1 cellular context compared by ENCODE assay signal in the genomic region with DNA sequence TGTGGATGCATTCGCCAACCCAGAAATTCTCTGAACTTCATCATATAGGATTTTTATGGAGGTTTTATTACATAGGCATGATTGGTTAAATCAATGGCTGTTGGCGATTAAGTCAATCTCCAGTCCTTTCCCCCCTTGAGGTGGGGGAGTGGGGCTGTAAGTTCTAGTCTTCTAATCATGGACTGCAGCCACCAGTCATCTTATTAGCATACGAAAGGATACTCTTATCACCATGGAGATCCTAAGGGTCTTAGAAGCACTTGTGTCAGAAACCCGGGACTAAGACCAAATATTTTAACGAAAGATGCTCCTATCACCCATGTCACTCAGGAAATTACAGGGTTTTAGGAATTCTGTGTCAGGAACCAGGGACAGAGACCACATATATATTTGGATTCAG.
TF ChIP-seq lines count a peak whose summit lies in the region.

No MANE protein-coding gene starts in this region.

TF ChIP-seq in GM23338, 12 proteins besides CTCF, POLR2A, EP300 and RAD21:
- TF ChIP-seq, protein P1, sequence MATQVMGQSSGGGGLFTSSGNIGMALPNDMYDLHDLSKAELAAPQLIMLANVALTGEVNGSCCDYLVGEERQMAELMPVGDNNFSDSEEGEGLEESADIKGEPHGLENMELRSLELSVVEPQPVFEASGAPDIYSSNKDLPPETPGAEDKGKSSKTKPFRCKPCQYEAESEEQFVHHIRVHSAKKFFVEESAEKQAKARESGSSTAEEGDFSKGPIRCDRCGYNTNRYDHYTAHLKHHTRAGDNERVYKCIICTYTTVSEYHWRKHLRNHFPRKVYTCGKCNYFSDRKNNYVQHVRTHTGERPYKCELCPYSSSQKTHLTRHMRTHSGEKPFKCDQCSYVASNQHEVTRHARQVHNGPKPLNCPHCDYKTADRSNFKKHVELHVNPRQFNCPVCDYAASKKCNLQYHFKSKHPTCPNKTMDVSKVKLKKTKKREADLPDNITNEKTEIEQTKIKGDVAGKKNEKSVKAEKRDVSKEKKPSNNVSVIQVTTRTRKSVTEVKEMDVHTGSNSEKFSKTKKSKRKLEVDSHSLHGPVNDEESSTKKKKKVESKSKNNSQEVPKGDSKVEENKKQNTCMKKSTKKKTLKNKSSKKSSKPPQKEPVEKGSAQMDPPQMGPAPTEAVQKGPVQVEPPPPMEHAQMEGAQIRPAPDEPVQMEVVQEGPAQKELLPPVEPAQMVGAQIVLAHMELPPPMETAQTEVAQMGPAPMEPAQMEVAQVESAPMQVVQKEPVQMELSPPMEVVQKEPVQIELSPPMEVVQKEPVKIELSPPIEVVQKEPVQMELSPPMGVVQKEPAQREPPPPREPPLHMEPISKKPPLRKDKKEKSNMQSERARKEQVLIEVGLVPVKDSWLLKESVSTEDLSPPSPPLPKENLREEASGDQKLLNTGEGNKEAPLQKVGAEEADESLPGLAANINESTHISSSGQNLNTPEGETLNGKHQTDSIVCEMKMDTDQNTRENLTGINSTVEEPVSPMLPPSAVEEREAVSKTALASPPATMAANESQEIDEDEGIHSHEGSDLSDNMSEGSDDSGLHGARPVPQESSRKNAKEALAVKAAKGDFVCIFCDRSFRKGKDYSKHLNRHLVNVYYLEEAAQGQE (IDR thresholded peaks at IDR 0.05; ENCODE audit: unreplicated experiment), result no peak
- TF ChIP-seq ZNF331 (CRISPR knock-in tag; IDR thresholded peaks at IDR 0.05; ENCODE audit: low read depth) (no peak), POLR2AphosphoS5 (IDR thresholded peaks at IDR 0.05; ENCODE audit: low read depth) (no peak), EZH2phosphoT487 (IDR thresholded peaks at IDR 0.05; ENCODE audit: unreplicated experiment) (no peak), STAT1 (IDR thresholded peaks at IDR 0.05; ENCODE audit: unreplicated experiment) (no peak), JUNB (IDR thresholded peaks at IDR 0.05; ENCODE audit: unreplicated experiment) (no peak), NANOG (IDR thresholded peaks at IDR 0.05; ENCODE audit: borderline replicate concordance) (no peak)
